25 cellular contexts compared by ENCODE assay signal in genomic region chr13:100536643-100537180, GRCh38.
"Had no signal": no experiment of that assay in that cellular context is flagged by ENCODE, and none has a peak within 500 bp of the region (broad histone marks: within the 10 kb centered on the region; RNA-seq: fewer than 3 reads in every experiment).

No MANE protein-coding gene starts in this region.

- H3K4me1 Mint-ChIP-seq: mesothelial cell of epicardium; stimulated activated naive CD8-positive, alpha-beta T cell treated with anti-CD3 and anti-CD28 coated beads, Interleukin-15, amount 100 ng/mL, for 72 hours had no signal

- H3K4me3 ChIP-seq: body of pancreas, cardiac muscle cell, hepatocyte, left ventricle myocardium inferior, tibial artery had no signal

- H3K4me2 ChIP-seq: hepatocyte had no signal

- H3K27me3 ChIP-seq: body of pancreas, cardiac muscle cell, hepatocyte, tibial artery had no signal

- DNase-seq: activated CD4-positive, alpha-beta T cell treated with anti-CD3 and anti-CD28 coated beads, Interleukin-2, amount 50 U/mL, for 1 hour; activated CD8-positive, alpha-beta T cell treated with anti-CD3 and anti-CD28 coated beads, Interleukin-2, amount 10 ng/mL, durations not matched to agents 7 days and 5 days; activated effector memory CD4-positive, alpha-beta T cell treated with Interleukin-2 at 50 U/mL for 16 hours; activated naive CD4-positive, alpha-beta T cell treated with anti-CD3 and anti-CD28 coated beads, Interleukin-2, amount 10 ng/mL, durations not matched to agents 7 days and 5 days; activated T-cell treated with anti-CD3 and anti-CD28 coated beads, Interleukin-2, amount 50 U/mL, for 72 hours; anterior cingulate cortex; body of pancreas; dermis blood vessel endothelial cell; effector CD8-positive, alpha-beta T cell; foreskin melanocyte; kidney glomerular epithelial cell; left ventricle myocardium inferior; naive thymus-derived CD8-positive, alpha-beta T cell; right cardiac atrium; stimulated activated CD4-positive, alpha-beta T cell treated with anti-CD3 and anti-CD28 coated beads, Interleukin-12 subunit alpha, Interleukin-12 subunit beta, amount 100 ng/mL, for 4 hours; stimulated activated CD4-positive, alpha-beta T cell treated with anti-CD3 and anti-CD28 coated beads, Interleukin-4, amount 100 ng/mL, for 4 hours; stimulated activated naive CD8-positive, alpha-beta T cell treated with anti-CD3 and anti-CD28 coated beads, Interleukin-15, amount 100 ng/mL, for 72 hours; SW 1271; tibial artery had no signal

- H3K9me3 Mint-ChIP-seq: activated naive CD4-positive, alpha-beta T cell treated with anti-CD3 and anti-CD28 coated beads, Interleukin-2, amount 10 ng/mL, durations not matched to agents 7 days and 5 days; activated T-cell treated with anti-CD3 and anti-CD28 coated beads, Interleukin-2, amount 50 U/mL, for 72 hours; stimulated activated naive CD8-positive, alpha-beta T cell treated with anti-CD3 and anti-CD28 coated beads, Interleukin-15, amount 100 ng/mL, for 72 hours had no signal

- H3K9me3 ChIP-seq: body of pancreas, tibial artery had no signal

- H3K27me3 Mint-ChIP-seq: naive thymus-derived CD8-positive, alpha-beta T cell; stimulated activated naive CD8-positive, alpha-beta T cell treated with anti-CD3 and anti-CD28 coated beads, Interleukin-15, amount 100 ng/mL, for 72 hours had no signal

- ATAC-seq: activated CD4-positive, CD25-positive, alpha-beta regulatory T cell treated with anti-CD3 and anti-CD28 coated beads, Interleukin-2, amount 50 U/mL, for 24 hours; activated CD8-positive, alpha-beta T cell treated with anti-CD3 and anti-CD28 coated beads, Interleukin-2, amount 10 ng/mL, durations not matched to agents 7 days and 5 days; activated T-cell treated with anti-CD3 and anti-CD28 coated beads, Interleukin-2, amount 50 U/mL, for 72 hours; body of pancreas; esophagus mucosa; naive thymus-derived CD8-positive, alpha-beta T cell; right cardiac atrium; stimulated activated naive CD8-positive, alpha-beta T cell treated with anti-CD3 and anti-CD28 coated beads, Interleukin-15, amount 100 ng/mL, for 72 hours had no signal

- H3K4me1 ChIP-seq: left ventricle myocardium inferior, parathyroid adenoma had no signal

- H3K36me3 ChIP-seq: cardiac muscle cell had no signal

- H3K9ac ChIP-seq: parathyroid adenoma had no signal

- H3K27ac ChIP-seq: body of pancreas, cardiac muscle cell, hepatocyte, left ventricle myocardium inferior, parathyroid adenoma had no signal

- H3K4me3 Mint-ChIP-seq: activated CD8-positive, alpha-beta T cell treated with anti-CD3 and anti-CD28 coated beads, Interleukin-2, amount 10 ng/mL, durations not matched to agents 7 days and 5 days; activated naive CD4-positive, alpha-beta T cell treated with anti-CD3 and anti-CD28 coated beads, Interleukin-2, amount 10 ng/mL, durations not matched to agents 7 days and 5 days; activated T-cell treated with anti-CD3 and anti-CD28 coated beads, Interleukin-2, amount 50 U/mL, for 72 hours; mesothelial cell of epicardium; stimulated activated naive CD8-positive, alpha-beta T cell treated with anti-CD3 and anti-CD28 coated beads, Interleukin-15, amount 100 ng/mL, for 72 hours had no signal

- H3K27ac Mint-ChIP-seq: activated CD8-positive, alpha-beta T cell treated with anti-CD3 and anti-CD28 coated beads, Interleukin-2, amount 10 ng/mL, durations not matched to agents 7 days and 5 days; activated naive CD4-positive, alpha-beta T cell treated with anti-CD3 and anti-CD28 coated beads, Interleukin-2, amount 10 ng/mL, durations not matched to agents 7 days and 5 days; activated T-cell treated with anti-CD3 and anti-CD28 coated beads, Interleukin-2, amount 50 U/mL, for 72 hours; mesothelial cell of epicardium; stimulated activated naive CD8-positive, alpha-beta T cell treated with anti-CD3 and anti-CD28 coated beads, Interleukin-15, amount 100 ng/mL, for 72 hours had no signal
